1 cellular context compared by ENCODE assay signal in the genomic region with DNA sequence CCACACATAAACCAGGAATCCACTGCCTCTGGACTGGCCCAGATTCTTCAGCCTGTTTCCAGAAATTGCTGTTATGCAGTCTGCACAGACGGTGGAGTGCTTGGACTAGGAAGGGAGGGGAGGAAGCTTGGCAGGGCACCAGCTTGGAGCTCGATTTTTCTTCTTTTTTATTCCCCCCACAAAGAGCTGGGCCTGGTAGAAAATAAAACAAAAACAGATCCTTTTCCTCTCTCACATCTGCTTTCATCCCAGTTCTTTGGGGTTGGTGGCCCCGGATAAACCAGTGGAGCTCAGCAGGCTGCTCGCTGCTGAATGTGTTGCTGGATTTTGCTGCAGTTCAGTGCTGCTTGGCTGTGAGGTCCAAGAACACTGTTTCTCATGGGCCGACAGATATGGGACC.
TF ChIP-seq lines count a peak whose summit lies in the region.

No MANE protein-coding gene starts in this region.

TF ChIP-seq in H1, 55 proteins besides CTCF, POLR2A, EP300 and RAD21:
- TF ChIP-seq TAF7 (optimal IDR thresholded peaks at IDR 0.05; ENCODE audit: borderline replicate concordance, low read depth, low read length) (no peak), RBBP5 (IDR thresholded peaks at IDR 0.05; ENCODE audit: borderline replicate concordance, low read depth, low read length) (no peak), YY1 (IDR thresholded peaks at IDR 0.05; ENCODE audit: low read depth, low read length) (no peak), PHF8 (conservative IDR thresholded peaks at IDR 0.05; ENCODE audit: low read depth, low read length) (no peak), SIN3A (conservative IDR thresholded peaks at IDR 0.05 in 1 of 2, IDR thresholded peaks at IDR 0.05 in 1 of 2; ENCODE audit: low read depth in 1 of 2, low read length in 2 of 2) (no peak), RNF2 (IDR thresholded peaks at IDR 0.05; ENCODE audit: borderline replicate concordance, low read depth, low read length, missing control alignments, poor library complexity, severe bottlenecking) (no peak), CBX8 (IDR thresholded peaks at IDR 0.05; ENCODE audit: borderline replicate concordance, low read depth, low read length) (no peak), SRF (IDR thresholded peaks at IDR 0.05; ENCODE audit: low read depth, low read length) (no peak), MAFK (IDR thresholded peaks at IDR 0.05; ENCODE audit: low read depth, low read length) (no peak), GABPA (IDR thresholded peaks at IDR 0.05; ENCODE audit: borderline replicate concordance, insufficient read depth, low read length) (no peak), RFX5 (IDR thresholded peaks at IDR 0.05; ENCODE audit: borderline replicate concordance, low read depth, low read length) (no peak), GTF2F1 (IDR thresholded peaks at IDR 0.05; ENCODE audit: borderline replicate concordance, low read depth, low read length) (no peak), BCL11A (IDR thresholded peaks at IDR 0.05; ENCODE audit: low read depth in 2 of 2, low read length in 2 of 2) (no peak), SP2 (IDR thresholded peaks at IDR 0.05; ENCODE audit: low read length) (no peak), TEAD4 (IDR thresholded peaks at IDR 0.05; ENCODE audit: low read depth, low read length) (no peak), EZH2 (IDR thresholded peaks at IDR 0.05; ENCODE audit: low read depth, low read length, severe bottlenecking) (no peak)
- TF ChIP-seq, protein P1, sequence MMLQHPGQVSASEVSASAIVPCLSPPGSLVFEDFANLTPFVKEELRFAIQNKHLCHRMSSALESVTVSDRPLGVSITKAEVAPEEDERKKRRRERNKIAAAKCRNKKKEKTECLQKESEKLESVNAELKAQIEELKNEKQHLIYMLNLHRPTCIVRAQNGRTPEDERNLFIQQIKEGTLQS (IDR thresholded peaks at IDR 0.05; ENCODE audit: insufficient read depth, low read depth, low read length): no peak
- TF ChIP-seq, protein P2, sequence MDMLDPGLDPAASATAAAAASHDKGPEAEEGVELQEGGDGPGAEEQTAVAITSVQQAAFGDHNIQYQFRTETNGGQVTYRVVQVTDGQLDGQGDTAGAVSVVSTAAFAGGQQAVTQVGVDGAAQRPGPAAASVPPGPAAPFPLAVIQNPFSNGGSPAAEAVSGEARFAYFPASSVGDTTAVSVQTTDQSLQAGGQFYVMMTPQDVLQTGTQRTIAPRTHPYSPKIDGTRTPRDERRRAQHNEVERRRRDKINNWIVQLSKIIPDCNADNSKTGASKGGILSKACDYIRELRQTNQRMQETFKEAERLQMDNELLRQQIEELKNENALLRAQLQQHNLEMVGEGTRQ (IDR thresholded peaks at IDR 0.05; ENCODE audit: low read length): no peak
- TF ChIP-seq, protein P3, sequence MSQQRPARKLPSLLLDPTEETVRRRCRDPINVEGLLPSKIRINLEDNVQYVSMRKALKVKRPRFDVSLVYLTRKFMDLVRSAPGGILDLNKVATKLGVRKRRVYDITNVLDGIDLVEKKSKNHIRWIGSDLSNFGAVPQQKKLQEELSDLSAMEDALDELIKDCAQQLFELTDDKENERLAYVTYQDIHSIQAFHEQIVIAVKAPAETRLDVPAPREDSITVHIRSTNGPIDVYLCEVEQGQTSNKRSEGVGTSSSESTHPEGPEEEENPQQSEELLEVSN (IDR thresholded peaks at IDR 0.05): no peak
